Comparison of ENCODE assay signal across 1 cellular context in genomic region chr7:139431010-139431409, GRCh38.
TF ChIP-seq lines count a peak whose summit lies in the region.

No MANE protein-coding gene starts in this region.

TF ChIP-seq in SK-N-SH, 30 proteins besides CTCF, POLR2A, EP300 and RAD21 (continued from another document):
- TF ChIP-seq REST (IDR thresholded peaks at IDR 0.05; ENCODE audit: low read depth, low read length), result no peak
- TF ChIP-seq TAF1 (IDR thresholded peaks at IDR 0.05; ENCODE audit: borderline replicate concordance, low read depth, low read length), result no peak
